In the genomic region with DNA sequence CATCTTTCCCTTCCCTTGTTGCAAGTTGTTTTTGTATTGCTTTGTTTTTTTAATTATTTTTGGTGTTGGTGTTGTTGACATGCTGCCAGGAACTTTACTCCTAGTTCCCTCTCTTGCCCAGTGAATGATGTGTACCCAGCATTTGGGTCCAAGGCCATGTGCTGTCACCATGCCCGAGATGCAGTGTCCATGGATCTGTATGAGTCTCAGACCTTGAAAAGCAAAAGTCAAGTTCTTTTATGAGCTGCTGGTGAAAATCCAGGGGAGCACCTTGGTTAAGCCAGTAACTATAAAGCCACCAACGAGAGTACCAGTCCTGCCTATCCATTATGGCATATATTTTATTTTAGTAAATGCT, we compare ENCODE assay signal across 1 cellular context.
TF ChIP-seq lines count a peak whose summit lies in the region.

No MANE protein-coding gene starts in this region.

TF ChIP-seq in GM12878, 131 proteins besides CTCF, POLR2A, EP300 and RAD21 (continued from another document):
- TF ChIP-seq, protein P1, sequence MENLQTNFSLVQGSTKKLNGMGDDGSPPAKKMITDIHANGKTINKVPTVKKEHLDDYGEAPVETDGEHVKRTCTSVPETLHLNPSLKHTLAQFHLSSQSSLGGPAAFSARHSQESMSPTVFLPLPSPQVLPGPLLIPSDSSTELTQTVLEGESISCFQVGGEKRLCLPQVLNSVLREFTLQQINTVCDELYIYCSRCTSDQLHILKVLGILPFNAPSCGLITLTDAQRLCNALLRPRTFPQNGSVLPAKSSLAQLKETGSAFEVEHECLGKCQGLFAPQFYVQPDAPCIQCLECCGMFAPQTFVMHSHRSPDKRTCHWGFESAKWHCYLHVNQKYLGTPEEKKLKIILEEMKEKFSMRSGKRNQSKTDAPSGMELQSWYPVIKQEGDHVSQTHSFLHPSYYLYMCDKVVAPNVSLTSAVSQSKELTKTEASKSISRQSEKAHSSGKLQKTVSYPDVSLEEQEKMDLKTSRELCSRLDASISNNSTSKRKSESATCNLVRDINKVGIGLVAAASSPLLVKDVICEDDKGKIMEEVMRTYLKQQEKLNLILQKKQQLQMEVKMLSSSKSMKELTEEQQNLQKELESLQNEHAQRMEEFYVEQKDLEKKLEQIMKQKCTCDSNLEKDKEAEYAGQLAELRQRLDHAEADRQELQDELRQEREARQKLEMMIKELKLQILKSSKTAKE (IDR thresholded peaks at IDR 0.05; ENCODE audit: low read depth, poor library complexity, severe bottlenecking): no peak
- TF ChIP-seq, protein P2, sequence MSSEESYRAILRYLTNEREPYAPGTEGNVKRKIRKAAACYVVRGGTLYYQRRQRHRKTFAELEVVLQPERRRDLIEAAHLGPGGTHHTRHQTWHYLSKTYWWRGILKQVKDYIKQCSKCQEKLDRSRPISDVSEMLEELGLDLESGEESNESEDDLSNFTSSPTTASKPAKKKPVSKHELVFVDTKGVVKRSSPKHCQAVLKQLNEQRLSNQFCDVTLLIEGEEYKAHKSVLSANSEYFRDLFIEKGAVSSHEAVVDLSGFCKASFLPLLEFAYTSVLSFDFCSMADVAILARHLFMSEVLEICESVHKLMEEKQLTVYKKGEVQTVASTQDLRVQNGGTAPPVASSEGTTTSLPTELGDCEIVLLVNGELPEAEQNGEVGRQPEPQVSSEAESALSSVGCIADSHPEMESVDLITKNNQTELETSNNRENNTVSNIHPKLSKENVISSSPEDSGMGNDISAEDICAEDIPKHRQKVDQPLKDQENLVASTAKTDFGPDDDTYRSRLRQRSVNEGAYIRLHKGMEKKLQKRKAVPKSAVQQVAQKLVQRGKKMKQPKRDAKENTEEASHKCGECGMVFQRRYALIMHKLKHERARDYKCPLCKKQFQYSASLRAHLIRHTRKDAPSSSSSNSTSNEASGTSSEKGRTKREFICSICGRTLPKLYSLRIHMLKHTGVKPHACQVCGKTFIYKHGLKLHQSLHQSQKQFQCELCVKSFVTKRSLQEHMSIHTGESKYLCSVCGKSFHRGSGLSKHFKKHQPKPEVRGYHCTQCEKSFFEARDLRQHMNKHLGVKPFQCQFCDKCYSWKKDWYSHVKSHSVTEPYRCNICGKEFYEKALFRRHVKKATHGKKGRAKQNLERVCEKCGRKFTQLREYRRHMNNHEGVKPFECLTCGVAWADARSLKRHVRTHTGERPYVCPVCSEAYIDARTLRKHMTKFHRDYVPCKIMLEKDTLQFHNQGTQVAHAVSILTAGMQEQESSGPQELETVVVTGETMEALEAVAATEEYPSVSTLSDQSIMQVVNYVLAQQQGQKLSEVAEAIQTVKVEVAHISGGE (CRISPR knock-in tag; IDR thresholded peaks at IDR 0.05): no peak
- TF ChIP-seq SUPT20H (IDR thresholded peaks at IDR 0.05; ENCODE audit: borderline replicate concordance, control insufficient read depth, low read depth, low read length): no peak
- no peak for TF ChIP-seq BMI1 (IDR thresholded peaks at IDR 0.05; ENCODE audit: borderline replicate concordance)
- TF ChIP-seq, protein P3, sequence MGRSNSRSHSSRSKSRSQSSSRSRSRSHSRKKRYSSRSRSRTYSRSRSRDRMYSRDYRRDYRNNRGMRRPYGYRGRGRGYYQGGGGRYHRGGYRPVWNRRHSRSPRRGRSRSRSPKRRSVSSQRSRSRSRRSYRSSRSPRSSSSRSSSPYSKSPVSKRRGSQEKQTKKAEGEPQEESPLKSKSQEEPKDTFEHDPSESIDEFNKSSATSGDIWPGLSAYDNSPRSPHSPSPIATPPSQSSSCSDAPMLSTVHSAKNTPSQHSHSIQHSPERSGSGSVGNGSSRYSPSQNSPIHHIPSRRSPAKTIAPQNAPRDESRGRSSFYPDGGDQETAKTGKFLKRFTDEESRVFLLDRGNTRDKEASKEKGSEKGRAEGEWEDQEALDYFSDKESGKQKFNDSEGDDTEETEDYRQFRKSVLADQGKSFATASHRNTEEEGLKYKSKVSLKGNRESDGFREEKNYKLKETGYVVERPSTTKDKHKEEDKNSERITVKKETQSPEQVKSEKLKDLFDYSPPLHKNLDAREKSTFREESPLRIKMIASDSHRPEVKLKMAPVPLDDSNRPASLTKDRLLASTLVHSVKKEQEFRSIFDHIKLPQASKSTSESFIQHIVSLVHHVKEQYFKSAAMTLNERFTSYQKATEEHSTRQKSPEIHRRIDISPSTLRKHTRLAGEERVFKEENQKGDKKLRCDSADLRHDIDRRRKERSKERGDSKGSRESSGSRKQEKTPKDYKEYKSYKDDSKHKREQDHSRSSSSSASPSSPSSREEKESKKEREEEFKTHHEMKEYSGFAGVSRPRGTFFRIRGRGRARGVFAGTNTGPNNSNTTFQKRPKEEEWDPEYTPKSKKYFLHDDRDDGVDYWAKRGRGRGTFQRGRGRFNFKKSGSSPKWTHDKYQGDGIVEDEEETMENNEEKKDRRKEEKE (IDR thresholded peaks at IDR 0.05): no peak
- TF ChIP-seq NBN (IDR thresholded peaks at IDR 0.05): no peak
- no peak for TF ChIP-seq IRF4 (IDR thresholded peaks at IDR 0.05; ENCODE audit: low read depth, low read length)
- no peak for TF ChIP-seq JUND (IDR thresholded peaks at IDR 0.05; ENCODE audit: low read depth, low read length)
- no peak for TF ChIP-seq MTA3 (IDR thresholded peaks at IDR 0.05; ENCODE audit: borderline replicate concordance, low read length)
- TF ChIP-seq YY1 (IDR thresholded peaks at IDR 0.05; ENCODE audit: low read depth, low read length): no peak
- no peak for TF ChIP-seq CHD4 (IDR thresholded peaks at IDR 0.05)
- no peak for TF ChIP-seq TCF7 (IDR thresholded peaks at IDR 0.05; ENCODE audit: borderline replicate concordance)
- no peak for TF ChIP-seq CREB1 (IDR thresholded peaks at IDR 0.05; ENCODE audit: low read depth)
- no peak for TF ChIP-seq BACH1 (IDR thresholded peaks at IDR 0.05; ENCODE audit: borderline replicate concordance)
- TF ChIP-seq, protein P4, sequence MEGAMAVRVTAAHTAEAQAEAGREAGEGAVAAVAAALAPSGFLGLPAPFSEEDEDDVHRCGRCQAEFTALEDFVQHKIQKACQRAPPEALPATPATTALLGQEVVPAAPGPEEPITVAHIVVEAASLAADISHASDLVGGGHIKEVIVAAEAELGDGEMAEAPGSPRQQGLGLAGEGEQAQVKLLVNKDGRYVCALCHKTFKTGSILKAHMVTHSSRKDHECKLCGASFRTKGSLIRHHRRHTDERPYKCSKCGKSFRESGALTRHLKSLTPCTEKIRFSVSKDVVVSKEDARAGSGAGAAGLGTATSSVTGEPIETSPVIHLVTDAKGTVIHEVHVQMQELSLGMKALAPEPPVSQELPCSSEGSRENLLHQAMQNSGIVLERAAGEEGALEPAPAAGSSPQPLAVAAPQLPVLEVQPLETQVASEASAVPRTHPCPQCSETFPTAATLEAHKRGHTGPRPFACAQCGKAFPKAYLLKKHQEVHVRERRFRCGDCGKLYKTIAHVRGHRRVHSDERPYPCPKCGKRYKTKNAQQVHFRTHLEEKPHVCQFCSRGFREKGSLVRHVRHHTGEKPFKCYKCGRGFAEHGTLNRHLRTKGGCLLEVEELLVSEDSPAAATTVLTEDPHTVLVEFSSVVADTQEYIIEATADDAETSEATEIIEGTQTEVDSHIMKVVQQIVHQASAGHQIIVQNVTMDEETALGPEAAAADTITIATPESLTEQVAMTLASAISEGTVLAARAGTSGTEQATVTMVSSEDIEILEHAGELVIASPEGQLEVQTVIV (IDR thresholded peaks at IDR 0.05; ENCODE audit: borderline replicate concordance, partially characterized antibody): no peak
- TF ChIP-seq ZBED1 (IDR thresholded peaks at IDR 0.05; ENCODE audit: borderline replicate concordance): no peak
- no peak for TF ChIP-seq PAX5 (IDR thresholded peaks at IDR 0.05; ENCODE audit: borderline replicate concordance, low read depth, low read length)
- no peak for TF ChIP-seq BCL11A (IDR thresholded peaks at IDR 0.05; ENCODE audit: low read depth, low read length)
